ENCODE assay signal across 10 cellular contexts in the genomic region with DNA sequence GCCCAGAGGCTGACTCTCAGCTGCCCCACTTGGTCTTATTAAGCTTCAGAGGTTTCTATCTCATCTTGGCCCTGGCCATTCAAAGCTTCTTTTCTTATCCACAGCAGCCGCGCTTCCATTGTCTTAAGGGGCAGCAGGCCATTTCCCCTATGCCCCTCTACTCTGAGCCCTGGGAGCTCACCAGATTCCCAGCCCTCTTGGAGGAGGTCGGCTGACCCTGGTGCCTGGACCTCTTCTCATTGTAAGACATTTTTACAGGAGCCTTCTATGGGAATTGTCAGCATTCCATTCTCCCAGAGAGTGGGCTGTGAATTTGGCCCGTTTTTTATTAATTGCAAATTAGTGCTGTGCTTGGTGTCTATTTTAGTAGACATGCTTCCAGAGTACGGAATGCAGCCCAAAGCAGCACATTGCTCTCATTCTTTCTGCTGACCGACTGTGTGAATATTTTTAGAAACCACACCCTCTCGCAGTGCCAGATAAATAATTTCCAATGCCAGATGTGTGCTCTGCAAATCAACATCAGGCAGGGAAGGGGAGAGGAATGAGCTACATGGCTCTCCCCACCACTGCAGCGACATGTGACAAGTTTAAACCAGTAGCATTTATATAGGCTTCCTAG. TPM values are rescaled to one million over a fixed set of nuclear protein-coding genes. Genes with fewer than 3 reads are reported as not detected.
A peak's percentile ranks its signal among the peaks of the same experiment; 100 is the strongest.
DNase-seq lines count a peak whose midpoint lies in the region; ATAC-seq and TF ChIP-seq lines count a peak whose summit lies in the region.
"Had no signal": no experiment of that assay in that cellular context is flagged by ENCODE, and none has a peak within 500 bp of the region (broad histone marks: within the 10 kb centered on the region; RNA-seq: fewer than 3 reads in every experiment).

No MANE protein-coding gene starts in this region.

- H3K36me3 ChIP-seq in SK-N-MC (ENCODE audit: insufficient read depth, low read length) (no peaks in the 10 kb centered on the region), trophoblast cell (ENCODE audit: control insufficient read depth in 1 of 2, insufficient read depth in 2 of 2, low read length in 2 of 2) (peaks cover 31 to 59% of the 10 kb centered on the region in 2 experiments)
- H3K36me3 ChIP-seq: BLaER1 treated with 17β-estradiol and CSF1 and Interleukin-3, amounts not matched to agents 10 nM and 100 nM had no signal

- H3K14ac ChIP-seq in trophoblast cell (ENCODE audit: low read length): peak overlapping the region; percentile 74

- no peak overlapping the region for H3K27ac Mint-ChIP-seq in activated CD4-positive, alpha-beta T cell treated with anti-CD3 and anti-CD28 coated beads for 36 hours
- no peak overlapping the region for H3K27ac Mint-ChIP-seq in naive thymus-derived CD8-positive, alpha-beta T cell

- no peak overlapping the region for H3K4me3 Mint-ChIP-seq in activated CD4-positive, alpha-beta T cell treated with anti-CD3 and anti-CD28 coated beads for 36 hours
- no peak overlapping the region for H3K4me3 Mint-ChIP-seq in naive thymus-derived CD8-positive, alpha-beta T cell

- no peak overlapping the region for H2AFZ ChIP-seq in trophoblast cell (ENCODE audit: insufficient read depth, low read length, poor library complexity)

- H3K27me3 Mint-ChIP-seq in activated CD4-positive, alpha-beta T cell treated with anti-CD3 and anti-CD28 coated beads for 36 hours: peaks cover 30% of the 10 kb centered on the region
- peaks cover 19 to 74% (median 38%) of the 10 kb centered on the region in 5 donors for H3K27me3 Mint-ChIP-seq in naive thymus-derived CD8-positive, alpha-beta T cell

- peak overlapping the region; percentile 94 for H2BK120ac ChIP-seq in trophoblast cell (ENCODE audit: insufficient read depth, low read length, poor library complexity)

- no peaks in the 10 kb centered on the region for H3K27me3 ChIP-seq in trophoblast cell (ENCODE audit: insufficient read depth, low read length)
- H3K27me3 ChIP-seq: BLaER1 treated with 17β-estradiol and CSF1 and Interleukin-3, amounts not matched to agents 10 nM and 100 nM had no signal

- H3K79me1 ChIP-seq in trophoblast cell (ENCODE audit: low read length): peaks cover 50% of the 10 kb centered on the region

- no CpG with 5 or more reads among the region's 8 CpGs for WGBS in trophoblast cell (ENCODE audit: extremely low coverage, insufficient coverage, insufficient read length)

- no peak for TF ChIP-seq CTCF in foreskin fibroblast (IDR thresholded peaks at IDR 0.05; ENCODE audit: low read depth, low read length)

- peak overlapping the region; percentile 51 for H2AK5ac ChIP-seq in trophoblast cell (ENCODE audit: low read length)

- peak overlapping the region; percentile 89 for H2BK12ac ChIP-seq in trophoblast cell (ENCODE audit: low read length)

- no peaks in the 10 kb centered on the region for H3K9me3 Mint-ChIP-seq in activated CD4-positive, alpha-beta T cell treated with anti-CD3 and anti-CD28 coated beads for 36 hours (ENCODE audit: low read depth)
- no peaks in the 10 kb centered on the region for H3K9me3 Mint-ChIP-seq in naive thymus-derived CD8-positive, alpha-beta T cell

- H3K4me3 ChIP-seq in SK-N-MC (peak overlapping the region; percentile 43), foreskin fibroblast (ENCODE audit: low read depth in 1 of 2, low read length in 2 of 2) (no peak overlapping the region), trophoblast cell (ENCODE audit: low read depth, low read length) (no peak overlapping the region)
- H3K4me3 ChIP-seq: BLaER1 treated with 17β-estradiol and CSF1 and Interleukin-3, amounts not matched to agents 10 nM and 100 nM had no signal

- H4K8ac ChIP-seq in trophoblast cell (ENCODE audit: low read depth, low read length): peak overlapping the region; percentile 77

- H3K4me2 ChIP-seq in trophoblast cell (ENCODE audit: low read length): no peak overlapping the region
- H3K4me2 ChIP-seq: BLaER1 treated with 17β-estradiol and CSF1 and Interleukin-3, amounts not matched to agents 10 nM and 100 nM had no signal

- no peak overlapping the region for H4K12ac ChIP-seq in trophoblast cell (ENCODE audit: low read depth, low read length)

- peak overlapping the region; percentile 79 for H2BK5ac ChIP-seq in trophoblast cell (ENCODE audit: low read depth, low read length, poor library complexity)

- H3K27ac ChIP-seq in SK-N-MC: peak overlapping the region; percentile 95
- peak overlapping the region; percentile 98 for H3K27ac ChIP-seq in trophoblast cell (ENCODE audit: low read depth, low read length)
- H3K27ac ChIP-seq: BLaER1 treated with 17β-estradiol and CSF1 and Interleukin-3, amounts not matched to agents 10 nM and 100 nM had no signal

- POLR2A ChIA-PET in activated CD4-positive, alpha-beta T cell treated with anti-CD3 and anti-CD28 coated beads for 36 hours (lab: Charles Lee): no interaction called here
- POLR2A ChIA-PET in naive thymus-derived CD8-positive, alpha-beta T cell (lab: Charles Lee): no interaction called here

- H4K91ac ChIP-seq in trophoblast cell (ENCODE audit: low read depth, low read length): peak overlapping the region; percentile 95

- ATAC-seq in activated CD4-positive, alpha-beta T cell treated with anti-CD3 and anti-CD28 coated beads for 36 hours: no peak
- no peak for ATAC-seq in GM21825 (IDR thresholded peaks at IDR 0.05; ENCODE audit: unreplicated experiment)
- no peak for ATAC-seq in naive thymus-derived CD8-positive, alpha-beta T cell

- intact Hi-C loops in activated CD4-positive, alpha-beta T cell treated with anti-CD3 and anti-CD28 coated beads for 36 hours (cut with DNase I, micrococcal nuclease): no loop called here

- H3K23ac ChIP-seq in trophoblast cell (ENCODE audit: low read length): no peak overlapping the region

- H3K4me1 ChIP-seq in trophoblast cell (ENCODE audit: control insufficient read depth in 1 of 2, insufficient read depth in 2 of 2, low read length in 2 of 2): peaks cover 31 to 53% of the 10 kb centered on the region in 2 experiments

- no peaks in the 10 kb centered on the region for H3K4me1 Mint-ChIP-seq in activated CD4-positive, alpha-beta T cell treated with anti-CD3 and anti-CD28 coated beads for 36 hours
- H3K4me1 Mint-ChIP-seq in naive thymus-derived CD8-positive, alpha-beta T cell: no peaks in the 10 kb centered on the region

- peaks cover 11% of the 10 kb centered on the region for H3K79me2 ChIP-seq in trophoblast cell (ENCODE audit: control insufficient read depth, insufficient read depth, low read length, poor library complexity)

- CTCF ChIA-PET in activated CD4-positive, alpha-beta T cell treated with anti-CD3 and anti-CD28 coated beads for 36 hours (lab: Charles Lee): no interaction called here

- DNase-seq in AG08395 (ENCODE audit: low spot score): peak; percentile 87
- peak; percentile 24 for DNase-seq in SK-N-MC (ENCODE audit: low read depth, low spot score)
- peak; percentile 56 to 80 for DNase-seq in foreskin fibroblast
- DNase-seq in trophoblast cell: peak in 1 of 2 donors; percentile 43
- no peak for DNase-seq in activated CD4-positive, alpha-beta T cell treated with anti-CD3 and anti-CD28 coated beads for 36 hours
- DNase-seq in NCI-H187 treated with DMSO at 0.1 percent for 48 hours (lab: John Stamatoyannopoulos, UW): no peak
- no peak for DNase-seq in naive thymus-derived CD8-positive, alpha-beta T cell
- DNase-seq: activated CD4-positive, alpha-beta T cell treated with anti-CD3 and anti-CD28 coated beads, Interleukin-2, amount 50 U/mL, for 1 hour had no signal

- H3K9me3 ChIP-seq in SK-N-MC (ENCODE audit: low read depth, low read length) (no peaks in the 10 kb centered on the region), trophoblast cell (ENCODE audit: insufficient read depth, low read depth, low read length) (no peaks in the 10 kb centered on the region)
- H3K9me3 ChIP-seq: BLaER1 treated with 17β-estradiol and CSF1 and Interleukin-3, amounts not matched to agents 10 nM and 100 nM had no signal

- peak overlapping the region; percentile 66 for H3K4ac ChIP-seq in trophoblast cell (ENCODE audit: low read depth, low read length)

- H3K36me3 Mint-ChIP-seq in activated CD4-positive, alpha-beta T cell treated with anti-CD3 and anti-CD28 coated beads for 36 hours (ENCODE audit: low read depth): no peaks in the 10 kb centered on the region
- H3K36me3 Mint-ChIP-seq in naive thymus-derived CD8-positive, alpha-beta T cell: no peaks in the 10 kb centered on the region

- H3K9ac ChIP-seq in SK-N-MC (ENCODE audit: insufficient read length): peak overlapping the region; percentile 68
- no peak overlapping the region for H3K9ac ChIP-seq in trophoblast cell (ENCODE audit: low read length)
- H3K9ac ChIP-seq: BLaER1 treated with 17β-estradiol and CSF1 and Interleukin-3, amounts not matched to agents 10 nM and 100 nM had no signal

- H3K18ac ChIP-seq in trophoblast cell (ENCODE audit: low read length): peak overlapping the region; percentile 88

RNA-seq across cellular contexts. Expression of a gene that starts 58.5 kb away (rescaled TPM):
- polyA plus RNA-seq in trophoblast cell (2013): 34.0 and 34.8 TPM in 2 replicates
- not detected for total RNA-seq in activated CD4-positive, alpha-beta T cell treated with anti-CD3 and anti-CD28 coated beads for 36 hours
- total RNA-seq in naive thymus-derived CD8-positive, alpha-beta T cell: not detected
- polyA plus RNA-seq in naive thymus-derived CD8-positive, alpha-beta T cell: under 1 TPM in 1 of 3 donors, not detected in 2; 0.08 TPM

Comparison
In these comparisons a context has a peak if more than half of its experiments do, and no peak if none do; other contexts are left out.
1. DNase-seq: peak in AG08395 (single experiment), SK-N-MC (single experiment) and foreskin fibroblast (2 of 2); none in activated CD4-positive, alpha-beta T cell treated with anti-CD3 and anti-CD28 coated beads for 36 hours (single experiment), NCI-H187 treated with DMSO at 0.1 percent for 48 hours (single experiment) and naive thymus-derived CD8-positive, alpha-beta T cell (0 of 10).